20 cellular contexts compared by ENCODE assay signal in genomic region chr5:5615569-5615968, GRCh38.
DNase-seq lines count a peak whose midpoint lies in the region; ATAC-seq and TF ChIP-seq lines count a peak whose summit lies in the region.
"Had no signal": no experiment of that assay in that cellular context is flagged by ENCODE, and none has a peak within 500 bp of the region (broad histone marks: within the 10 kb centered on the region; RNA-seq: fewer than 3 reads in every experiment).

No MANE protein-coding gene starts in this region.

- H3K9ac ChIP-seq in SK-N-SH (no peak overlapping the region), smooth muscle cell (ENCODE audit: low read depth) (no peak overlapping the region)

- peak; percentile 50 for TF ChIP-seq RAD21 in SK-N-SH (IDR thresholded peaks at IDR 0.05; ENCODE audit: low read length)

- TF ChIP-seq CTCF in SK-N-SH (IDR thresholded peaks at IDR 0.05), result no peak
- TF ChIP-seq CTCF in smooth muscle cell (IDR thresholded peaks at IDR 0.05; ENCODE audit: borderline replicate concordance, insufficient read depth, poor library complexity, severe bottlenecking), result no peak

- TF ChIP-seq EP300 in SK-N-SH (IDR thresholded peaks at IDR 0.05; ENCODE audit: borderline replicate concordance in 1 of 2, low read depth in 1 of 2, low read length in 1 of 2), result peak in 1 of 2 experiments; percentile 99; a peak in 2 of 4 replicates

- no peaks in the 10 kb centered on the region for H3K79me2 ChIP-seq in SK-N-SH (ENCODE audit: insufficient read depth)
- H3K79me2 ChIP-seq in smooth muscle cell (ENCODE audit: low read depth), result no peaks in the 10 kb centered on the region

- H2AFZ ChIP-seq in SK-N-SH (ENCODE audit: low read depth), result no peak overlapping the region
- no peak overlapping the region for H2AFZ ChIP-seq in smooth muscle cell (ENCODE audit: low read depth)
- H2AFZ ChIP-seq: PC-9 had no signal

- H3K4me1 ChIP-seq in SK-N-SH (ENCODE audit: control insufficient read depth in 1 of 2, insufficient read depth in 2 of 2, low read depth in 1 of 2, low read length in 1 of 2), result peaks cover 0 to 21% of the 10 kb centered on the region in 2 experiments; a peak in 2 of 4 replicates
- peaks cover 13% of the 10 kb centered on the region for H3K4me1 ChIP-seq in smooth muscle cell (ENCODE audit: low read depth)
- H3K4me1 ChIP-seq: SJSA1 had no signal

- no peaks in the 10 kb centered on the region for H4K20me1 ChIP-seq in SK-N-SH (ENCODE audit: insufficient read depth)
- H4K20me1 ChIP-seq in smooth muscle cell (ENCODE audit: low read depth), result no peaks in the 10 kb centered on the region

- no peaks in the 10 kb centered on the region for H3K36me3 ChIP-seq in SK-N-SH (replicated peaks in 1 of 2; ENCODE audit: control insufficient read depth in 1 of 2, insufficient read depth in 2 of 2, low read length in 1 of 2)
- H3K36me3 ChIP-seq in smooth muscle cell (ENCODE audit: low read depth), result no peaks in the 10 kb centered on the region
- H3K36me3 ChIP-seq: MG63, SJSA1 had no signal

- CTCF ChIA-PET in SK-N-SH (lab: Yijun Ruan, JAX), result interaction anchor here (0.6 to 6.0 kb wide), 13 partner anchors 12 to 118 kb away, joined by 3 to 30 read pairs (median 6); no protein-coding TSS in a partner anchor

- H3K9me3 ChIP-seq in SK-N-SH, result no peaks in the 10 kb centered on the region
- H3K9me3 ChIP-seq in smooth muscle cell (replicated peaks; ENCODE audit: low read depth), result no peaks in the 10 kb centered on the region
- H3K9me3 ChIP-seq: MG63, SJSA1 had no signal

- H3F3A ChIP-seq in SK-N-SH (replicated peaks; ENCODE audit: insufficient read depth) (no peaks in the 10 kb centered on the region), smooth muscle cell (ENCODE audit: low read depth) (peaks cover 8% of the 10 kb centered on the region)

- no peaks in the 10 kb centered on the region for H3K27me3 ChIP-seq in SK-N-SH (ENCODE audit: insufficient read depth)
- H3K27me3 ChIP-seq in smooth muscle cell (ENCODE audit: low read depth), result no peaks in the 10 kb centered on the region
- H3K27me3 ChIP-seq: SJSA1 had no signal

- no peak for ATAC-seq in HG02870 (IDR thresholded peaks at IDR 0.05; ENCODE audit: unreplicated experiment)
- no peak for ATAC-seq in Right ventricle myocardium superior (ENCODE audit: poor library complexity)

- WGBS in SK-N-SH (ENCODE audit: low lambda C conversion rate), result 0% methylated on average over 1 of the region's 1 CpG
- 32% methylated on average over 1 of the region's 1 CpG for WGBS in smooth muscle cell (ENCODE audit: low lambda C conversion rate)

- H3K4me3 ChIP-seq in SK-N-SH (ENCODE audit: low read depth in 2 of 2, low read length in 1 of 2), result no peak overlapping the region
- H3K4me3 ChIP-seq in smooth muscle cell, result no peak overlapping the region
- H3K4me3 ChIP-seq: MG63, PC-9, SJSA1 had no signal

- peak overlapping the region in 1 of 2 experiments; percentile 100; a peak in 2 of 4 replicates for H3K27ac ChIP-seq in SK-N-SH (ENCODE audit: low read depth in 2 of 2, low read length in 1 of 2)
- peak overlapping the region; percentile 39 for H3K27ac ChIP-seq in smooth muscle cell (ENCODE audit: low read depth)
- H3K27ac ChIP-seq: HL-60, PC-9, RWPE1, SJSA1 had no signal

- DNase-seq in NCI-H1105 (lab: John Stamatoyannopoulos, UW), result peak; percentile 12
- peak; percentile 34 for DNase-seq in NCI-H2081 treated with DMSO at 0.1 percent for 48 hours (lab: John Stamatoyannopoulos, UW)
- DNase-seq in SK-N-SH, result peak; percentile 36
- DNase-seq in smooth muscle cell (lab: John Stamatoyannopoulos, UW; ENCODE audit: unreplicated experiment), result no peak
- DNase-seq in NCI-H345 treated with DMSO at 0.1 percent for 48 hours (lab: John Stamatoyannopoulos, UW; ENCODE audit: unreplicated experiment), result no peak
- no peak for DNase-seq in Right ventricle myocardium superior
- DNase-seq: ACHN, H9, Karpas-422, MG63, NCI-H1048, NCI-H187, NCI-H2171 treated with DMSO at 0.1 percent for 48 hours, NCI-H446 treated with DMSO at 0.1 percent for 48 hours, NCI-H774, PC-9 had no signal

- intact Hi-C loops in Right ventricle myocardium superior (cut with DNase I), result no loop called here

- POLR2A ChIA-PET in SK-N-SH (lab: Yijun Ruan, JAX), result interaction anchor here (0.7 to 2.3 kb wide), 7 partner anchors 20 to 118 kb away, joined by 3 to 12 read pairs (median 4); no protein-coding TSS in a partner anchor

- H3K9me2 ChIP-seq in SK-N-SH, result no peaks in the 10 kb centered on the region

- H3K4me2 ChIP-seq in SK-N-SH (no peak overlapping the region), smooth muscle cell (no peak overlapping the region)
- H3K4me2 ChIP-seq: PC-9 had no signal

TF ChIP-seq in SK-N-SH, 30 proteins besides CTCF, POLR2A, EP300 and RAD21:
- no peak for TF ChIP-seq FOSL2 (IDR thresholded peaks at IDR 0.05; ENCODE audit: borderline replicate concordance, low read depth)
- 0 out of 2 replicates have a peak, but pooled peaks have one; percentile 18 for TF ChIP-seq NFIC (IDR thresholded peaks at IDR 0.05; ENCODE audit: borderline replicate concordance)
- TF ChIP-seq GATA2 (CRISPR knock-in tag; IDR thresholded peaks at IDR 0.05), result peak; percentile 93
- peak; percentile 64 for TF ChIP-seq CHD2 (IDR thresholded peaks at IDR 0.05; ENCODE audit: low read length, partially characterized antibody)
- TF ChIP-seq RCOR1 (IDR thresholded peaks at IDR 0.05; ENCODE audit: low read length), result peak; percentile 85
- TF ChIP-seq USF2 (IDR thresholded peaks at IDR 0.05; ENCODE audit: borderline replicate concordance, low read depth, low read length), result no peak
- TF ChIP-seq JUND (IDR thresholded peaks at IDR 0.05), result 0 out of 2 replicates have a peak, but pooled peaks have one; percentile 10
- TF ChIP-seq FOXJ3 (CRISPR knock-in tag; IDR thresholded peaks at IDR 0.05), result peak; percentile 92
- peak; percentile 50 for TF ChIP-seq TCF12 (IDR thresholded peaks at IDR 0.05)
- 0 out of 2 replicates have a peak, but pooled peaks have one; percentile 11 for TF ChIP-seq POLR2AphosphoS5 (IDR thresholded peaks at IDR 0.05; ENCODE audit: low read depth, low read length)

Comparison
In these comparisons a context has a peak if more than half of its experiments do, and no peak if none do; other contexts are left out.
1. DNase-seq: peak in NCI-H1105 (single experiment), NCI-H2081 treated with DMSO at 0.1 percent for 48 hours (single experiment) and SK-N-SH (single experiment); none in smooth muscle cell (single experiment), NCI-H345 treated with DMSO at 0.1 percent for 48 hours (single experiment) and Right ventricle myocardium superior (single experiment).